Comparison of ENCODE assay signal across 25 cellular contexts in the genomic region with DNA sequence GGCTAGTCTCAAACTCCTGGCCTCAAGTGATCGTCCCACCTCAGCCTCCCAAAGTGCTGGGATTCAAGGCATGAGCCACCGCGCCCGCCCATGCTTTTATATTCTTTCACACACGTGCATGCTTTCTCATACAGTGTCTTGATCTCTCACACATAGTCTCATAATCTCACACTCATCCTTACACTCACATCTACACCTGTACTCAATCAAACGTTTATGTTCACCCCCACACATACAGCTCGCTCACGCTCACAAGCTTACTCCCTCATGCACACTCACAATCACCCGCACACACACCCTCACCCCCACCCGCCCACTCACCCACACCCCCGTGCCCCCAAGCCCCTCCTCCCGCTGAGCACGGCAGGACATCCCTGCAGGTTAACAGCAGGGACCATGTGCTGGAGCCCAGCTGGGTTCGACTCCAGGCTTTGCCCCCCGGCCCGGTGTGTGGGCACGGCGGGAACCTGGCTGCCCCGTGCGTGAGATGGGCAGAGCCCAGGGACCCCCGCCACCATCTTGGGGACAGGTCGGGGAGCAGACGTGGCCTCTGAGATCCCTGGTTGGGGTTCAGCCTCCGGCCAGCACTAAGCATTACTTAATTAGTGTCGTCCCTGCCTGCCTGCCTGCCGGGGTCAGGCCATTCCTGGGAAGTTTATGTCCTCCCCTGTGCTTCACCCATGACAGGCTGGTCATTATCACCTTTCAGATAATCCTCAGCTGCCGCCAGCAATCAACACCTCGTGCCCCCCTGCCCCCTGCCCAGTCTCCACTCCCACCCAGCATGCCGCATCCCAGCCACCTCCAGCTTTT. TPM values are rescaled to one million over a fixed set of nuclear protein-coding genes. Genes with fewer than 3 reads are reported as not detected.
DNase-seq lines count a peak whose midpoint lies in the region; ATAC-seq, FAIRE-seq and TF ChIP-seq lines count a peak whose summit lies in the region.
"Had no signal": no experiment of that assay in that cellular context is flagged by ENCODE, and none has a peak within 500 bp of the region (broad histone marks: within the 10 kb centered on the region; RNA-seq: fewer than 3 reads in every experiment).

No MANE protein-coding gene starts in this region.

- 65% methylated on average over 18 of the region's 29 CpGs for WGBS in A549 (ENCODE audit: missing lambda C conversion rate)
- WGBS in IMR-90 (ENCODE audit: extremely low coverage in 2 of 2, insufficient read length in 1 of 2), 2 experiments = 35% methylated on average over 20 of the region's 29 CpGs; no CpG with 5 or more reads in 1 of the 2 experiments

- H3K4ac ChIP-seq in IMR-90 (ENCODE audit: low read depth, low read length) = no peak overlapping the region

- in situ Hi-C loops in IMR-90 (cut with MboI; ENCODE audit: low sequenced_read_pairs) = no loop called here

- no peak for TF ChIP-seq POLR2A in A549 (IDR thresholded peaks at IDR 0.05; ENCODE audit: low read length)
- no peak for TF ChIP-seq POLR2A in IMR-90 (IDR thresholded peaks at IDR 0.05; ENCODE audit: low read depth, low read length)

- H3K4me1 ChIP-seq in A549 = peaks cover 53% of the 10 kb centered on the region
- peaks cover 5% of the 10 kb centered on the region for H3K4me1 ChIP-seq in IMR-90 (ENCODE audit: control insufficient read depth, insufficient read depth, low read length)

- CTCF ChIA-PET in A549 (lab: Yijun Ruan, JAX) = interaction anchor here (0.9 to 2.8 kb wide), 12 partner anchors 8 to 128 kb away, joined by 3 to 13 read pairs (median 5); partner anchors contain the start of gene ZNF865
- CTCF ChIA-PET in IMR-90 (lab: Yijun Ruan, JAX) = interaction anchor here (1.2 kb wide), 1 partner anchor 22 kb away, joined by 3 read pairs; no protein-coding TSS in a partner anchor
- CTCF ChIA-PET in activated CD4-positive, alpha-beta memory T cell treated with anti-CD3 and anti-CD28 coated beads, Interleukin-2, amount 10 ng/mL, durations not matched to agents 7 days and 5 days (lab: Charles Lee) = no interaction called here
- CTCF ChIA-PET in activated naive CD4-positive, alpha-beta T cell treated with anti-CD3 and anti-CD28 coated beads, Interleukin-2, amount 10 ng/mL, durations not matched to agents 7 days and 5 days (lab: Charles Lee) = interaction anchor here (1.5 kb wide), 1 partner anchor 22 kb away, joined by 4 read pairs; no protein-coding TSS in a partner anchor

- H3K9me1 ChIP-seq in IMR-90 (ENCODE audit: insufficient read depth, low read length) = peaks cover 19% of the 10 kb centered on the region

- TF ChIP-seq RAD21 in A549 (conservative IDR thresholded peaks at IDR 0.05 in 1 of 2, IDR thresholded peaks at IDR 0.05 in 1 of 2) (no peak), IMR-90 (IDR thresholded peaks at IDR 0.05; ENCODE audit: low read length) (no peak)

- FAIRE-seq in A549 (lab: Jason Lieb, UNC) = no peak
- FAIRE-seq: GM19239, islet of Langerhans had no signal

- H3K36me3 Mint-ChIP-seq in glutamatergic neuron (ENCODE audit: unreplicated experiment) = no peaks in the 10 kb centered on the region
- no peaks in the 10 kb centered on the region for H3K36me3 Mint-ChIP-seq in activated CD4-positive, alpha-beta memory T cell treated with anti-CD3 and anti-CD28 coated beads, Interleukin-2, amount 10 ng/mL, durations not matched to agents 7 days and 5 days (ENCODE audit: low read depth)
- H3K36me3 Mint-ChIP-seq in activated naive CD4-positive, alpha-beta T cell treated with anti-CD3 and anti-CD28 coated beads, Interleukin-2, amount 10 ng/mL, durations not matched to agents 7 days and 5 days = no peaks in the 10 kb centered on the region
- H3K36me3 Mint-ChIP-seq: activated naive CD4-positive, alpha-beta T cell treated with anti-CD3 and anti-CD28 coated beads, Interleukin-2, amount 50 U/mL, for 72 hours; IgD-negative memory B cell; T-cell had no signal

- H3K79me1 ChIP-seq in IMR-90 (ENCODE audit: low read depth in 1 of 2, low read length in 2 of 2) = peaks cover 0 to 10% of the 10 kb centered on the region in 2 experiments; a peak in 2 of 4 replicates

- H4K8ac ChIP-seq in IMR-90 (ENCODE audit: low read depth in 2 of 2, low read length in 2 of 2) = no peak overlapping the region

- H3K27ac ChIP-seq in A549 (peak overlapping the region; percentile 64 to 78), IMR-90 (ENCODE audit: insufficient read depth, low read length) (no peak overlapping the region)
- H3K27ac ChIP-seq: ascending aorta, HL-60, lower lobe of right lung, upper lobe of left lung had no signal

- DNase-seq in A549 (ENCODE audit: low read depth in 1 of 2, low spot score in 1 of 2) (no peak), IMR-90 (no peak), glutamatergic neuron (no peak), myocyte (ENCODE audit: low read depth) (peak; percentile 42)
- no peak for DNase-seq in activated CD4-positive, alpha-beta memory T cell treated with anti-CD3 and anti-CD28 coated beads, Interleukin-2, amount 10 ng/mL, durations not matched to agents 7 days and 5 days
- DNase-seq in activated naive CD4-positive, alpha-beta T cell treated with anti-CD3 and anti-CD28 coated beads, Interleukin-2, amount 10 ng/mL, durations not matched to agents 7 days and 5 days = no peak
- DNase-seq: activated CD4-positive, alpha-beta T cell treated with anti-CD3 and anti-CD28 coated beads for 4 hours had no signal

- H2BK120ac ChIP-seq in IMR-90 (ENCODE audit: low read depth, low read length) = no peak overlapping the region

- H3K4me3 Mint-ChIP-seq in glutamatergic neuron (ENCODE audit: unreplicated experiment) = peak overlapping the region; percentile 16
- no peak overlapping the region for H3K4me3 Mint-ChIP-seq in activated CD4-positive, alpha-beta memory T cell treated with anti-CD3 and anti-CD28 coated beads, Interleukin-2, amount 10 ng/mL, durations not matched to agents 7 days and 5 days
- no peak overlapping the region for H3K4me3 Mint-ChIP-seq in activated naive CD4-positive, alpha-beta T cell treated with anti-CD3 and anti-CD28 coated beads, Interleukin-2, amount 10 ng/mL, durations not matched to agents 7 days and 5 days
- H3K4me3 Mint-ChIP-seq: T-cell had no signal

- no peak overlapping the region for H2BK20ac ChIP-seq in IMR-90 (ENCODE audit: low read depth, low read length)

- H3K4me2 ChIP-seq in A549 (peak overlapping the region; percentile 67), IMR-90 (ENCODE audit: low read depth, low read length) (no peak overlapping the region)

- peaks cover 6% of the 10 kb centered on the region for H3K4me1 Mint-ChIP-seq in glutamatergic neuron (ENCODE audit: low read depth, unreplicated experiment)
- no peaks in the 10 kb centered on the region for H3K4me1 Mint-ChIP-seq in activated CD4-positive, alpha-beta memory T cell treated with anti-CD3 and anti-CD28 coated beads, Interleukin-2, amount 10 ng/mL, durations not matched to agents 7 days and 5 days
- no peaks in the 10 kb centered on the region for H3K4me1 Mint-ChIP-seq in activated naive CD4-positive, alpha-beta T cell treated with anti-CD3 and anti-CD28 coated beads, Interleukin-2, amount 10 ng/mL, durations not matched to agents 7 days and 5 days
- H3K4me1 Mint-ChIP-seq: IgD-negative memory B cell, T-cell had no signal

- ATAC-seq in A549 (peak; percentile 1 to 4; a peak in 1 of 6 replicates), IMR-90 (ENCODE audit: low read depth) (no peak), HG03469 (IDR thresholded peaks at IDR 0.05; ENCODE audit: unreplicated experiment) (no peak), HG03457 (IDR thresholded peaks at IDR 0.05; ENCODE audit: unreplicated experiment) (no peak)
- ATAC-seq: sciatic nerve had no signal

- H2BK15ac ChIP-seq in IMR-90 (ENCODE audit: low read depth, low read length) = no peak overlapping the region

- no peak overlapping the region for H4K5ac ChIP-seq in IMR-90 (ENCODE audit: low read depth, low read length)

- intact Hi-C loops in IMR-90 (cut with micrococcal nuclease) = no loop called here

- dilution Hi-C loops in IMR-90 (cut with HindIII; ENCODE audit: low sequenced_read_pairs, unreplicated experiment) = no loop called here

- peaks cover 2% of the 10 kb centered on the region for H3K27me3 Mint-ChIP-seq in glutamatergic neuron (ENCODE audit: unreplicated experiment)
- no peaks in the 10 kb centered on the region for H3K27me3 Mint-ChIP-seq in activated CD4-positive, alpha-beta memory T cell treated with anti-CD3 and anti-CD28 coated beads, Interleukin-2, amount 10 ng/mL, durations not matched to agents 7 days and 5 days
- no peaks in the 10 kb centered on the region for H3K27me3 Mint-ChIP-seq in activated naive CD4-positive, alpha-beta T cell treated with anti-CD3 and anti-CD28 coated beads, Interleukin-2, amount 10 ng/mL, durations not matched to agents 7 days and 5 days
- H3K27me3 Mint-ChIP-seq: IgD-negative memory B cell had no signal

- TF ChIP-seq CTCF in A549 (IDR thresholded peaks at IDR 0.05) = no peak
- TF ChIP-seq CTCF in IMR-90 (conservative IDR thresholded peaks at IDR 0.05; ENCODE audit: low read depth, low read length) = no peak
- no peak for TF ChIP-seq CTCF in glutamatergic neuron (IDR thresholded peaks at IDR 0.05; ENCODE audit: partially characterized antibody, unreplicated experiment)

- H3K9me3 Mint-ChIP-seq in glutamatergic neuron (ENCODE audit: unreplicated experiment) = peaks cover 2% of the 10 kb centered on the region
- no peaks in the 10 kb centered on the region for H3K9me3 Mint-ChIP-seq in activated CD4-positive, alpha-beta memory T cell treated with anti-CD3 and anti-CD28 coated beads, Interleukin-2, amount 10 ng/mL, durations not matched to agents 7 days and 5 days
- H3K9me3 Mint-ChIP-seq in activated naive CD4-positive, alpha-beta T cell treated with anti-CD3 and anti-CD28 coated beads, Interleukin-2, amount 10 ng/mL, durations not matched to agents 7 days and 5 days = no peaks in the 10 kb centered on the region
- H3K9me3 Mint-ChIP-seq: activated naive CD4-positive, alpha-beta T cell treated with anti-CD3 and anti-CD28 coated beads, Interleukin-2, amount 50 U/mL, for 72 hours; IgD-negative memory B cell; T-cell had no signal

- H3K4me3 ChIP-seq in A549 = no peak overlapping the region
- H3K4me3 ChIP-seq in IMR-90 (ENCODE audit: insufficient read depth, low read depth, low read length) = no peak overlapping the region
- H3K4me3 ChIP-seq: ascending aorta, dorsolateral prefrontal cortex, lower lobe of right lung, upper lobe of left lung had no signal

- H3K18ac ChIP-seq in IMR-90 (ENCODE audit: low read depth, low read length) = no peak overlapping the region

- H3K9me3 ChIP-seq in A549 (no peaks in the 10 kb centered on the region), IMR-90 (ENCODE audit: control insufficient read depth, insufficient read depth, low read length) (no peaks in the 10 kb centered on the region)
- H3K9me3 ChIP-seq: ascending aorta, lower lobe of right lung, upper lobe of left lung had no signal

- peak overlapping the region; percentile 17 for H2AFZ ChIP-seq in IMR-90 (replicated peaks; ENCODE audit: low read length, poor library complexity)

- no peak overlapping the region for H3K14ac ChIP-seq in IMR-90 (replicated peaks; ENCODE audit: low read depth, low read length)

- H3K56ac ChIP-seq in IMR-90 (ENCODE audit: extremely low read depth, insufficient read depth, low read length) = no peak overlapping the region

- no peak overlapping the region for H4K91ac ChIP-seq in IMR-90 (ENCODE audit: insufficient read depth, low read depth, low read length)

- BruUV-seq in IMR-90 (replicated peaks; lab: Mats Ljungman, UMichigan) = no TSS peak

- no peak for TF ChIP-seq EP300 in A549 (IDR thresholded peaks at IDR 0.05)

- H3K27ac Mint-ChIP-seq in glutamatergic neuron (ENCODE audit: unreplicated experiment) = peak overlapping the region; percentile 1
- no peak overlapping the region for H3K27ac Mint-ChIP-seq in activated CD4-positive, alpha-beta memory T cell treated with anti-CD3 and anti-CD28 coated beads, Interleukin-2, amount 10 ng/mL, durations not matched to agents 7 days and 5 days
- H3K27ac Mint-ChIP-seq in activated naive CD4-positive, alpha-beta T cell treated with anti-CD3 and anti-CD28 coated beads, Interleukin-2, amount 10 ng/mL, durations not matched to agents 7 days and 5 days = no peak overlapping the region
- H3K27ac Mint-ChIP-seq: activated naive CD4-positive, alpha-beta T cell treated with anti-CD3 and anti-CD28 coated beads, Interleukin-2, amount 50 U/mL, for 72 hours; T-cell had no signal

- no peak overlapping the region for H2AK9ac ChIP-seq in IMR-90 (replicated peaks; ENCODE audit: low read depth, low read length, poor library complexity)

- H3K27me3 ChIP-seq in IMR-90 (ENCODE audit: control insufficient read depth, insufficient read depth, low read length) = no peaks in the 10 kb centered on the region
- H3K27me3 ChIP-seq: upper lobe of left lung had no signal

- H4K20me1 ChIP-seq in IMR-90 (ENCODE audit: insufficient read depth, low read length) = no peaks in the 10 kb centered on the region

- H3K36me3 ChIP-seq in IMR-90 (ENCODE audit: control insufficient read depth, insufficient read depth, low read length) = no peaks in the 10 kb centered on the region
- H3K36me3 ChIP-seq: ascending aorta, lower lobe of right lung, upper lobe of left lung had no signal

- H3K23ac ChIP-seq in IMR-90 (ENCODE audit: low read depth, low read length) = no peak overlapping the region

- no peak overlapping the region for H2BK5ac ChIP-seq in IMR-90 (ENCODE audit: low read depth, low read length, poor library complexity, severe bottlenecking)

- H2AK5ac ChIP-seq in IMR-90 (ENCODE audit: low read depth, low read length) = no peak overlapping the region

- POLR2A ChIA-PET in A549 (lab: Yijun Ruan, JAX) = interaction anchor here (0.6 to 1.7 kb wide), 8 partner anchors 22 to 99 kb away, joined by 3 to 13 read pairs (median 6); partner anchors contain the start of genes FIZ1, ZNF784 and ZNF865
- POLR2A ChIA-PET in IMR-90 (lab: Charles Lee; ENCODE audit: unreplicated experiment) = interaction anchor here (0.6 kb wide), 1 partner anchor 58 kb away, joined by 5 read pairs; no protein-coding TSS in a partner anchor
- POLR2A ChIA-PET in activated CD4-positive, alpha-beta memory T cell treated with anti-CD3 and anti-CD28 coated beads, Interleukin-2, amount 10 ng/mL, durations not matched to agents 7 days and 5 days (lab: Charles Lee) = no interaction called here

- H3K9ac ChIP-seq in IMR-90 (ENCODE audit: low read depth, low read length) = no peak overlapping the region

RNA-seq across cellular contexts. Expression of gene SBK2, which starts 11.4 kb away (rescaled TPM):
- polyA plus RNA-seq in A549 (2011; rRNA removed) = 0.65 and 0.89 TPM in 2 replicates
- polyA plus RNA-seq in A549 (2012; cell fraction: cytosol; rRNA removed) = 4.5 and 8.7 TPM in 2 replicates
- 9.2 and 13.9 TPM in 2 replicates for polyA plus RNA-seq in A549 (2012; cell fraction: nucleus; rRNA removed)
- polyA plus RNA-seq in A549 (2017; fragmentation: RNase III; extraction: RNeasy Plus Mini Kit Qiagen cat#74134 plus additional on column Dnase treatment) = 1.1 to 1.6 TPM (median 1.2 TPM) in 3 replicates
- 0.58 and 0.68 TPM in 2 replicates for polyA minus RNA-seq in A549 (2011; rRNA and poly(A)+ RNA removed)
- total RNA-seq in IMR-90 (2012; rRNA removed) = not detected in 2 replicates
- polyA plus RNA-seq in IMR-90 (2012; rRNA removed) = 0.30 and 0.48 TPM in 2 replicates
- 0.47 TPM in 1 of 2 replicates, not detected in the other for polyA plus RNA-seq in IMR-90 (2012; cell fraction: cytosol; rRNA removed)
- polyA plus RNA-seq in IMR-90 (2012; cell fraction: nucleus; rRNA removed; ENCODE audit: low replicate concordance) = 3.7 and 5.3 TPM in 2 replicates
- total RNA-seq in glutamatergic neuron (ENCODE audit: unreplicated experiment) = 0.42 TPM
- total RNA-seq in myocyte = 39.9 and 84.5 TPM in 2 replicates
- 19.5 TPM for polyA plus RNA-seq in myocyte (2012)
- total RNA-seq in activated CD4-positive, alpha-beta memory T cell treated with anti-CD3 and anti-CD28 coated beads, Interleukin-2, amount 10 ng/mL, durations not matched to agents 7 days and 5 days = not detected
- total RNA-seq: activated naive CD4-positive, alpha-beta T cell treated with anti-CD3 and anti-CD28 coated beads, Interleukin-2, amount 50 U/mL, for 72 hours; ascending aorta; Daoy; dorsolateral prefrontal cortex; fibroblast of villous mesenchyme; lower lobe of right lung; osteocyte; sciatic nerve; T-cell; upper lobe of left lung had no signal
- polyA plus RNA-seq: BJ, IgD-negative memory B cell had no signal

RNA-seq across cellular contexts. Expression of gene SBK3, which starts 19.8 kb away (rescaled TPM):
- polyA plus RNA-seq in A549 (2011; rRNA removed) = 0.89 and 1.1 TPM in 2 replicates
- 1.3 and 2.3 TPM in 2 replicates for polyA plus RNA-seq in A549 (2012; cell fraction: cytosol; rRNA removed)
- 2.2 and 2.7 TPM in 2 replicates for polyA plus RNA-seq in A549 (2012; cell fraction: nucleus; rRNA removed)
- 0.92 to 1.2 TPM (median 1.1 TPM) in 3 replicates for polyA plus RNA-seq in A549 (2017; fragmentation: RNase III; extraction: RNeasy Plus Mini Kit Qiagen cat#74134 plus additional on column Dnase treatment)
- 0.58 and 0.78 TPM in 2 replicates for polyA minus RNA-seq in A549 (2011; rRNA and poly(A)+ RNA removed)
- total RNA-seq in IMR-90 (2012; rRNA removed) = 0.18 TPM in 1 of 2 replicates, not detected in the other
- 0.05 and 0.16 TPM in 2 replicates for polyA plus RNA-seq in IMR-90 (2012; rRNA removed)
- polyA plus RNA-seq in IMR-90 (2012; cell fraction: cytosol; rRNA removed) = 0.08 TPM in 1 of 2 replicates, not detected in the other
- polyA plus RNA-seq in IMR-90 (2012; cell fraction: nucleus; rRNA removed; ENCODE audit: low replicate concordance) = 0.15 and 0.35 TPM in 2 replicates
- total RNA-seq in glutamatergic neuron (ENCODE audit: unreplicated experiment) = not detected
- 1.4 and 5.1 TPM in 2 replicates for total RNA-seq in myocyte
- 0.55 TPM for polyA plus RNA-seq in myocyte (2012)
- total RNA-seq in activated CD4-positive, alpha-beta memory T cell treated with anti-CD3 and anti-CD28 coated beads, Interleukin-2, amount 10 ng/mL, durations not matched to agents 7 days and 5 days = not detected
- total RNA-seq: activated naive CD4-positive, alpha-beta T cell treated with anti-CD3 and anti-CD28 coated beads, Interleukin-2, amount 50 U/mL, for 72 hours; ascending aorta; Daoy; M059J; osteocyte; T-cell had no signal
- polyA plus RNA-seq: IgD-negative memory B cell had no signal

RNA-seq across cellular contexts. Expression of gene SSC5D, which starts 37.3 kb away (rescaled TPM):
- polyA plus RNA-seq in A549 (2011; rRNA removed) = 0.19 and 0.22 TPM in 2 replicates
- 0.30 and 0.44 TPM in 2 replicates for polyA plus RNA-seq in A549 (2012; cell fraction: cytosol; rRNA removed)
- polyA plus RNA-seq in A549 (2012; cell fraction: nucleus; rRNA removed) = 2.3 and 2.6 TPM in 2 replicates
- 0.96 to 2.0 TPM (median 1.5 TPM) in 3 replicates for polyA plus RNA-seq in A549 (2017; fragmentation: RNase III; extraction: RNeasy Plus Mini Kit Qiagen cat#74134 plus additional on column Dnase treatment)
- polyA minus RNA-seq in A549 (2011; rRNA and poly(A)+ RNA removed) = 0.25 and 0.29 TPM in 2 replicates
- 1.4 and 1.7 TPM in 2 replicates for total RNA-seq in IMR-90 (2012; rRNA removed)
- 14.1 and 19.1 TPM in 2 replicates for polyA plus RNA-seq in IMR-90 (2012; rRNA removed)
- 10.9 and 19.1 TPM in 2 replicates for polyA plus RNA-seq in IMR-90 (2012; cell fraction: cytosol; rRNA removed)
- polyA plus RNA-seq in IMR-90 (2012; cell fraction: nucleus; rRNA removed; ENCODE audit: low replicate concordance) = 44.4 and 80.8 TPM in 2 replicates
- total RNA-seq in glutamatergic neuron (ENCODE audit: unreplicated experiment) = 7.6 TPM
- 1.2 and 2.1 TPM in 2 replicates for total RNA-seq in myocyte
- 23.5 TPM for polyA plus RNA-seq in myocyte (2012)
- under 1 TPM; 0.15 to 0.18 TPM for total RNA-seq in activated CD4-positive, alpha-beta memory T cell treated with anti-CD3 and anti-CD28 coated beads, Interleukin-2, amount 10 ng/mL, durations not matched to agents 7 days and 5 days
- polyA plus RNA-seq: IgD-negative memory B cell had no signal

RNA-seq across cellular contexts. Expression of gene NAT14, which starts 40.5 kb away (rescaled TPM):
- polyA plus RNA-seq in A549 (2011; rRNA removed) = 16.8 and 21.0 TPM in 2 replicates
- polyA plus RNA-seq in A549 (2012; cell fraction: cytosol; rRNA removed) = 48.1 and 50.6 TPM in 2 replicates
- 98.9 and 106 TPM in 2 replicates for polyA plus RNA-seq in A549 (2012; cell fraction: nucleus; rRNA removed)
- polyA plus RNA-seq in A549 (2017; fragmentation: RNase III; extraction: RNeasy Plus Mini Kit Qiagen cat#74134 plus additional on column Dnase treatment) = 46.5 to 57.4 TPM (median 50.3 TPM) in 3 replicates
- 7.6 and 10.2 TPM in 2 replicates for polyA minus RNA-seq in A549 (2011; rRNA and poly(A)+ RNA removed)
- total RNA-seq in IMR-90 (2012; rRNA removed) = 4.3 and 7.2 TPM in 2 replicates
- 40.9 and 41.2 TPM in 2 replicates for polyA plus RNA-seq in IMR-90 (2012; rRNA removed)
- polyA plus RNA-seq in IMR-90 (2012; cell fraction: cytosol; rRNA removed) = 42.0 and 62.9 TPM in 2 replicates
- polyA plus RNA-seq in IMR-90 (2012; cell fraction: nucleus; rRNA removed; ENCODE audit: low replicate concordance) = 65.5 and 111 TPM in 2 replicates
- 125 TPM for total RNA-seq in glutamatergic neuron (ENCODE audit: unreplicated experiment)
- 24.7 and 26.4 TPM in 2 replicates for total RNA-seq in myocyte
- polyA plus RNA-seq in myocyte (2012) = 62.1 TPM
- total RNA-seq in activated CD4-positive, alpha-beta memory T cell treated with anti-CD3 and anti-CD28 coated beads, Interleukin-2, amount 10 ng/mL, durations not matched to agents 7 days and 5 days = 10 to 100 TPM; 11.9 to 12.0 TPM

RNA-seq across cellular contexts. Expression of gene ZNF628, which starts 49.1 kb away (rescaled TPM):
- polyA plus RNA-seq in A549 (2011; rRNA removed) (0.32 and 0.48 TPM in 2 replicates), A549 (2017; fragmentation: RNase III; extraction: RNeasy Plus Mini Kit Qiagen cat#74134 plus additional on column Dnase treatment) (4.7 to 5.9 TPM (median 5.7 TPM) in 3 replicates), IMR-90 (2012; rRNA removed) (1.9 and 2.6 TPM in 2 replicates)
- 2.5 and 4.8 TPM in 2 replicates for polyA plus RNA-seq in A549 (2012; cell fraction: cytosol; rRNA removed)
- polyA plus RNA-seq in A549 (2012; cell fraction: nucleus; rRNA removed) = 7.0 and 12.6 TPM in 2 replicates
- 0.70 and 1.0 TPM in 2 replicates for polyA minus RNA-seq in A549 (2011; rRNA and poly(A)+ RNA removed)
- total RNA-seq in IMR-90 (2012; rRNA removed) (0.18 and 0.28 TPM in 2 replicates), glutamatergic neuron (ENCODE audit: unreplicated experiment) (13.7 TPM), myocyte (7.1 and 12.3 TPM in 2 replicates)
- polyA plus RNA-seq in IMR-90 (2012; cell fraction: cytosol; rRNA removed) = 2.0 and 4.3 TPM in 2 replicates
- polyA plus RNA-seq in IMR-90 (2012; cell fraction: nucleus; rRNA removed; ENCODE audit: low replicate concordance) = 4.7 and 12.2 TPM in 2 replicates
- 7.1 TPM for polyA plus RNA-seq in myocyte (2012)
- 1 to 10 TPM; 6.7 to 9.1 TPM for total RNA-seq in activated CD4-positive, alpha-beta memory T cell treated with anti-CD3 and anti-CD28 coated beads, Interleukin-2, amount 10 ng/mL, durations not matched to agents 7 days and 5 days

Comparison
In these comparisons a context has a peak if more than half of its experiments do, and no peak if none do; other contexts are left out.
1. ATAC-seq: peak in A549 (2 of 2); none in IMR-90 (single experiment), HG03469 (single experiment) and HG03457 (single experiment).
2. RNA of gene SBK2, which starts 11.4 kb away (total RNA-seq): 39.9 to 84.5 TPM in myocyte; 0.42 TPM in glutamatergic neuron (single experiment), not detected in IMR-90 and not detected in activated CD4-positive, alpha-beta memory T cell treated with anti-CD3 and anti-CD28 coated beads, Interleukin-2, amount 10 ng/mL, durations not matched to agents 7 days and 5 days; every median in the first group is over 10 times any median in the second.